20 cellular contexts compared by ENCODE assay signal in genomic region chr7:159040146-159040545, GRCh38.
DNase-seq lines count a peak whose midpoint lies in the region; ATAC-seq and TF ChIP-seq lines count a peak whose summit lies in the region.
"Had no signal": no experiment of that assay in that cellular context is flagged by ENCODE, and none has a peak within 500 bp of the region (broad histone marks: within the 10 kb centered on the region; RNA-seq: fewer than 3 reads in every experiment).

No MANE protein-coding gene starts in this region.

- no TSS peak for BruUV-seq in Calu3 (replicated peaks; lab: Mats Ljungman, UMichigan)

- intact Hi-C loops in Calu3 (cut with micrococcal nuclease; ENCODE audit: unreplicated experiment), result no loop called here

- H3K36me3 Mint-ChIP-seq in Calu3 (ENCODE audit: insufficient read depth, unreplicated experiment), result no peaks in the 10 kb centered on the region
- H3K36me3 Mint-ChIP-seq: CD8-positive, alpha-beta T cell had no signal

- no peak overlapping the region for H3K27ac Mint-ChIP-seq in Calu3 (ENCODE audit: unreplicated experiment)
- H3K27ac Mint-ChIP-seq: CD8-positive, alpha-beta T cell; IgD-negative memory B cell had no signal

- ATAC-seq in left lobe of liver, result no peak
- ATAC-seq in GM18511 (IDR thresholded peaks at IDR 0.05; ENCODE audit: unreplicated experiment), result no peak
- ATAC-seq: CD8-positive, alpha-beta T cell had no signal

- peak; percentile 42 for DNase-seq in activated CD8-positive, alpha-beta memory T cell treated with anti-CD3 and anti-CD28 coated beads for 24 hours
- no peak for DNase-seq in activated CD8-positive, alpha-beta memory T cell treated with anti-CD3 and anti-CD28 coated beads, Interleukin-2, amount 50 U/mL, for 4 hours
- DNase-seq in left lobe of liver (ENCODE audit: low spot score), result peak; percentile 27
- peak; percentile 4 for DNase-seq in stimulated activated CD8-positive, alpha-beta memory T cell treated with anti-CD3 and anti-CD28 coated beads, Interleukin-4, amount 100 ng/mL, for 48 hours
- no peak for DNase-seq in Calu3
- DNase-seq in NCI-H748 treated with DMSO at 0.1 percent for 48 hours (lab: John Stamatoyannopoulos, UW), result no peak
- DNase-seq: 8988T, BE2C, DMS79 treated with DMSO at 0.1 percent for 48 hours, HCEC 1CT, NCI-H1048, NCI-H146, NCI-H2081, NCI-H510A, NCI-H82, PC-9 had no signal

- peaks cover 32% of the 10 kb centered on the region for H3K9me3 ChIP-seq in KOPT-K1 (ENCODE audit: insufficient read depth, low read length, poor library complexity, severe bottlenecking)
- H3K9me3 ChIP-seq: BE2C had no signal

- H3K9me3 Mint-ChIP-seq in Calu3 (ENCODE audit: low read depth, unreplicated experiment), result peaks cover 3% of the 10 kb centered on the region
- H3K9me3 Mint-ChIP-seq: CD8-positive, alpha-beta T cell had no signal

- TF ChIP-seq CTCF in Calu3 (IDR thresholded peaks at IDR 0.05; ENCODE audit: unreplicated experiment), result no peak

- H3K27me3 Mint-ChIP-seq in Calu3 (ENCODE audit: unreplicated experiment), result peaks cover 34% of the 10 kb centered on the region

- H3K27ac ChIP-seq in KOPT-K1 (ENCODE audit: low read depth, low read length, poor library complexity, severe bottlenecking), result peak overlapping the region; percentile 79
- H3K27ac ChIP-seq: PC-9 had no signal

- CTCF ChIA-PET in Calu3 (lab: Charles Lee), result no interaction called here

- H3K4me3 Mint-ChIP-seq in Calu3 (ENCODE audit: low read depth, unreplicated experiment), result no peak overlapping the region
- H3K4me3 Mint-ChIP-seq: CD8-positive, alpha-beta T cell had no signal

- H3K36me3 ChIP-seq in KOPT-K1 (ENCODE audit: insufficient read depth, low read length), result peaks cover 87% of the 10 kb centered on the region
- H3K36me3 ChIP-seq: BE2C had no signal

- no peaks in the 10 kb centered on the region for H3K4me1 Mint-ChIP-seq in Calu3 (ENCODE audit: low read depth, unreplicated experiment)
- H3K4me1 Mint-ChIP-seq: IgD-negative memory B cell had no signal

Comparison
In these comparisons a context has a peak if more than half of its experiments do, and no peak if none do; other contexts are left out.
1. DNase-seq: peak in activated CD8-positive, alpha-beta memory T cell treated with anti-CD3 and anti-CD28 coated beads for 24 hours (single experiment), left lobe of liver (single experiment) and stimulated activated CD8-positive, alpha-beta memory T cell treated with anti-CD3 and anti-CD28 coated beads, Interleukin-4, amount 100 ng/mL, for 48 hours (single experiment); none in activated CD8-positive, alpha-beta memory T cell treated with anti-CD3 and anti-CD28 coated beads, Interleukin-2, amount 50 U/mL, for 4 hours (single experiment), Calu3 (single experiment) and NCI-H748 treated with DMSO at 0.1 percent for 48 hours (single experiment).